ENCODE assay signal across 8 cellular contexts in genomic region chr15:43828061-43828657, GRCh38. TPM values are rescaled to one million over a fixed set of nuclear protein-coding genes. Genes with fewer than 3 reads are reported as not detected.
DNase-seq lines count a peak whose midpoint lies in the region; ATAC-seq and TF ChIP-seq lines count a peak whose summit lies in the region.

No MANE protein-coding gene starts in this region.

- peak overlapping the region; percentile 90 for H3K27ac Mint-ChIP-seq in activated naive CD4-positive, alpha-beta T cell treated with anti-CD3 and anti-CD28 coated beads, Interleukin-2, amount 10 ng/mL, durations not matched to agents 7 days and 5 days

- no peak overlapping the region for H4K8ac ChIP-seq in mesendoderm (ENCODE audit: low read depth, low read length)

- peaks cover 0 to 25% (median 9%) of the 10 kb centered on the region in 11 experiments; a peak in 9 of 22 replicates for H4K20me1 ChIP-seq in BLaER1 treated with 17β-estradiol and CSF1 and Interleukin-3, amounts not matched to agents 10 nM and 100 nM

- H3K4me3 Mint-ChIP-seq in activated naive CD4-positive, alpha-beta T cell treated with anti-CD3 and anti-CD28 coated beads, Interleukin-2, amount 10 ng/mL, durations not matched to agents 7 days and 5 days: peak overlapping the region; percentile 83

- no peak overlapping the region for H2AK5ac ChIP-seq in mesendoderm (ENCODE audit: low read length)

- peaks cover 1% of the 10 kb centered on the region for H3K79me1 ChIP-seq in mesendoderm (ENCODE audit: low read length)

- H3K36me3 Mint-ChIP-seq in activated naive CD4-positive, alpha-beta T cell treated with anti-CD3 and anti-CD28 coated beads, Interleukin-2, amount 10 ng/mL, durations not matched to agents 7 days and 5 days: peaks cover 31% of the 10 kb centered on the region

- H2BK5ac ChIP-seq in mesendoderm (ENCODE audit: low read length): no peak overlapping the region

- WGBS in mesendoderm (ENCODE audit: extremely low coverage, insufficient coverage, low lambda C conversion rate): no CpG with 5 or more reads among the region's 6 CpGs

- H3K4me3 ChIP-seq in BLaER1 treated with 17β-estradiol and CSF1 and Interleukin-3, amounts not matched to agents 10 nM and 100 nM: peak overlapping the region; percentile 62 to 78 (median 70); a peak in 19 of 20 replicates
- H3K4me3 ChIP-seq in HL-60 (replicated peaks; ENCODE audit: insufficient read depth, low read length) (peak overlapping the region; percentile 83), mesendoderm (ENCODE audit: low read length) (no peak overlapping the region)

- H3K9me3 Mint-ChIP-seq in activated naive CD4-positive, alpha-beta T cell treated with anti-CD3 and anti-CD28 coated beads, Interleukin-2, amount 10 ng/mL, durations not matched to agents 7 days and 5 days: no peaks in the 10 kb centered on the region

- H4K5ac ChIP-seq in mesendoderm (ENCODE audit: low read length): no peak overlapping the region

- peaks cover 69% of the 10 kb centered on the region for H3K4me1 Mint-ChIP-seq in activated naive CD4-positive, alpha-beta T cell treated with anti-CD3 and anti-CD28 coated beads, Interleukin-2, amount 10 ng/mL, durations not matched to agents 7 days and 5 days

- H3K9ac ChIP-seq in BLaER1 treated with 17β-estradiol and CSF1 and Interleukin-3, amounts not matched to agents 10 nM and 100 nM: peak overlapping the region; percentile 71 to 89 (median 86); a peak in 21 of 22 replicates
- peak overlapping the region; percentile 33 for H3K9ac ChIP-seq in mesendoderm (ENCODE audit: low read length)

- H3K27me3 ChIP-seq in BLaER1 treated with 17β-estradiol and CSF1 and Interleukin-3, amounts not matched to agents 10 nM and 100 nM: no peaks in the 10 kb centered on the region
- H3K27me3 ChIP-seq in HL-60 (ENCODE audit: insufficient read depth, poor library complexity, severe bottlenecking) (no peaks in the 10 kb centered on the region), mesendoderm (ENCODE audit: insufficient read depth, low read length, poor library complexity) (no peaks in the 10 kb centered on the region)

- no peak for TF ChIP-seq CTCF in HL-60 (IDR thresholded peaks at IDR 0.05; ENCODE audit: insufficient read depth, low read length)

- ATAC-seq in HG02973 (IDR thresholded peaks at IDR 0.05; ENCODE audit: unreplicated experiment) (no peak), GM21619 (IDR thresholded peaks at IDR 0.05; ENCODE audit: unreplicated experiment) (no peak)

- no peak overlapping the region for H3K23ac ChIP-seq in mesendoderm (ENCODE audit: low read length)

- H2BK15ac ChIP-seq in mesendoderm (replicated peaks; ENCODE audit: low read depth): no peak overlapping the region

- no peak overlapping the region for H3K4ac ChIP-seq in mesendoderm (ENCODE audit: low read depth, low read length)

- H3K36me3 ChIP-seq in BLaER1 treated with 17β-estradiol and CSF1 and Interleukin-3, amounts not matched to agents 10 nM and 100 nM: peaks cover 0 to 49% (median 24%) of the 10 kb centered on the region in 11 experiments; a peak in 13 of 22 replicates
- H3K36me3 ChIP-seq in mesendoderm (ENCODE audit: control insufficient read depth, insufficient read depth, low read length): no peaks in the 10 kb centered on the region

- peak overlapping the region in 9 of 11 experiments; percentile 69 to 93 (median 87); a peak in 16 of 22 replicates for H3K27ac ChIP-seq in BLaER1 treated with 17β-estradiol and CSF1 and Interleukin-3, amounts not matched to agents 10 nM and 100 nM
- H3K27ac ChIP-seq in HL-60 (replicated peaks) (peak overlapping the region; percentile 85), mesendoderm (ENCODE audit: low read depth, low read length) (no peak overlapping the region)

- H2BK120ac ChIP-seq in mesendoderm (ENCODE audit: low read depth, low read length): no peak overlapping the region

- no peaks in the 10 kb centered on the region for H3K27me3 Mint-ChIP-seq in activated naive CD4-positive, alpha-beta T cell treated with anti-CD3 and anti-CD28 coated beads, Interleukin-2, amount 10 ng/mL, durations not matched to agents 7 days and 5 days

- no peak overlapping the region for H3K18ac ChIP-seq in mesendoderm (ENCODE audit: low read length)

- CTCF ChIA-PET in activated naive CD4-positive, alpha-beta T cell treated with anti-CD3 and anti-CD28 coated beads, Interleukin-2, amount 10 ng/mL, durations not matched to agents 7 days and 5 days (lab: Charles Lee): no interaction called here

- DNase-seq in HL-60 (ENCODE audit: low read depth in 1 of 2, low spot score in 1 of 2) (no peak), mesendoderm (no peak), NCI-H1694 (lab: John Stamatoyannopoulos, UW) (no peak), hippocampal formation (lab: John Stamatoyannopoulos, UW) (no peak)
- peak; percentile 38 for DNase-seq in activated naive CD4-positive, alpha-beta T cell treated with anti-CD3 and anti-CD28 coated beads, Interleukin-2, amount 10 ng/mL, durations not matched to agents 7 days and 5 days

- H3K79me2 ChIP-seq in mesendoderm (ENCODE audit: control insufficient read depth, insufficient read depth, low read length): peaks cover 2% of the 10 kb centered on the region

- no peak overlapping the region for H3K56ac ChIP-seq in mesendoderm (ENCODE audit: low read length)

- H3K9me3 ChIP-seq in BLaER1 treated with 17β-estradiol and CSF1 and Interleukin-3, amounts not matched to agents 10 nM and 100 nM (replicated peaks in 1 of 11): peaks cover 0 to 8% (median 0%) of the 10 kb centered on the region in 11 experiments; a peak in 5 of 22 replicates

- peak overlapping the region; percentile 81 to 100 (median 88) for H3K4me2 ChIP-seq in BLaER1 treated with 17β-estradiol and CSF1 and Interleukin-3, amounts not matched to agents 10 nM and 100 nM
- H3K4me2 ChIP-seq in mesendoderm (ENCODE audit: low read length): no peak overlapping the region

- peaks cover 45 to 82% (median 65%) of the 10 kb centered on the region in 10 experiments for H3K4me1 ChIP-seq in BLaER1 treated with 17β-estradiol and CSF1 and Interleukin-3, amounts not matched to agents 10 nM and 100 nM
- H3K4me1 ChIP-seq in mesendoderm (ENCODE audit: control insufficient read depth, low read depth, low read length): no peaks in the 10 kb centered on the region

RNA-seq across cellular contexts. Expression of gene WDR76, which starts 1.4 kb away (rescaled TPM):
- 21.7 TPM for polyA plus RNA-seq in mesendoderm (2013, experiment 1 of 2)
- 20.6 TPM for polyA plus RNA-seq in mesendoderm (2013, experiment 2 of 2)

RNA-seq across cellular contexts. Expression of gene MFAP1, which starts 3.7 kb away (rescaled TPM):
- 33.7 TPM for polyA plus RNA-seq in mesendoderm (2013, experiment 1 of 2)
- 33.9 TPM for polyA plus RNA-seq in mesendoderm (2013, experiment 2 of 2)

RNA-seq across cellular contexts. Expression of gene HYPK, which starts 27.8 kb away (rescaled TPM):
- polyA plus RNA-seq in mesendoderm (2013, experiment 1 of 2): 337 TPM
- polyA plus RNA-seq in mesendoderm (2013, experiment 2 of 2): 331 TPM

RNA-seq across cellular contexts. Expression of gene SERINC4, which starts 28.1 kb away (rescaled TPM):
- polyA plus RNA-seq in mesendoderm (2013, experiment 1 of 2): 0.08 TPM
- 0.10 TPM for polyA plus RNA-seq in mesendoderm (2013, experiment 2 of 2)

RNA-seq across cellular contexts. Expression of gene SERF2, which starts 36.0 kb away (rescaled TPM):
- 1,336 TPM for polyA plus RNA-seq in mesendoderm (2013, experiment 1 of 2)
- 1,339 TPM for polyA plus RNA-seq in mesendoderm (2013, experiment 2 of 2)
